In genomic region chr5:173091981-173092380, GRCh38 we compare ENCODE assay signal across 7 cellular contexts.
"Had no signal": no experiment of that assay in that cellular context is flagged by ENCODE, and none has a peak within 500 bp of the region (broad histone marks: within the 10 kb centered on the region; RNA-seq: fewer than 3 reads in every experiment).

No MANE protein-coding gene starts in this region.

- DNase-seq: H9, HCEC 1CT, IMR-90 had no signal

- H3K27ac Mint-ChIP-seq: GM23338, H9 had no signal

- H3K4me1 Mint-ChIP-seq: GM23338, H9 had no signal

- H3K4me2 ChIP-seq: GM23338 had no signal

- ATAC-seq: GM23338 had no signal

- H3K9me3 Mint-ChIP-seq: GM23338, H9 had no signal

- H2AFZ ChIP-seq: GM23338 had no signal

- H3K4me3 ChIP-seq: GM23338 had no signal

- H3K4me3 Mint-ChIP-seq: GM23338, H9 had no signal

- FAIRE-seq: H1, H54, HTR-8/SVneo had no signal
